16 cellular contexts compared by ENCODE assay signal in genomic region chr3:16945330-16945729, GRCh38.
A peak's percentile ranks its signal among the peaks of the same experiment; 100 is the strongest.
DNase-seq lines count a peak whose midpoint lies in the region; ATAC-seq and TF ChIP-seq lines count a peak whose summit lies in the region.
"Had no signal": no experiment of that assay in that cellular context is flagged by ENCODE, and none has a peak within 500 bp of the region (broad histone marks: within the 10 kb centered on the region; RNA-seq: fewer than 3 reads in every experiment).

No MANE protein-coding gene starts in this region.

- POLR2A ChIA-PET in SK-N-SH (lab: Yijun Ruan, JAX) = no interaction called here

- H3K27me3 ChIP-seq in SK-N-SH (ENCODE audit: insufficient read depth) (no peaks in the 10 kb centered on the region), fibroblast of lung (ENCODE audit: control insufficient read depth, insufficient read depth, low read length) (no peaks in the 10 kb centered on the region), hepatocyte (no peaks in the 10 kb centered on the region)
- H3K27me3 ChIP-seq: gastrocnemius medialis, vagina had no signal

- H3K9me2 ChIP-seq in SK-N-SH (no peaks in the 10 kb centered on the region), hepatocyte (replicated peaks; ENCODE audit: insufficient read depth) (no peaks in the 10 kb centered on the region)

- H3K9me3 ChIP-seq in SK-N-SH = no peaks in the 10 kb centered on the region
- no peaks in the 10 kb centered on the region for H3K9me3 ChIP-seq in fibroblast of lung (ENCODE audit: control insufficient read depth, insufficient read depth, low read depth, low read length)
- H3K9me3 ChIP-seq in hepatocyte (ENCODE audit: low read depth) = no peaks in the 10 kb centered on the region
- H3K9me3 ChIP-seq: gastrocnemius medialis, vagina had no signal

- peaks cover 0 to 11% of the 10 kb centered on the region in 2 experiments; a peak in 2 of 4 replicates for H3K4me1 ChIP-seq in SK-N-SH (ENCODE audit: control insufficient read depth in 1 of 2, insufficient read depth in 2 of 2, low read depth in 1 of 2, low read length in 1 of 2)
- no peaks in the 10 kb centered on the region for H3K4me1 ChIP-seq in fibroblast of lung (ENCODE audit: control insufficient read depth, extremely low read depth, insufficient read depth, low read length)
- no peaks in the 10 kb centered on the region for H3K4me1 ChIP-seq in hepatocyte (ENCODE audit: insufficient read depth)
- H3K4me1 ChIP-seq: parathyroid adenoma, vagina had no signal

- no peak for DNase-seq in SK-N-SH
- DNase-seq in RPMI7951 (ENCODE audit: low read depth) = peak; percentile 12
- peak; percentile 23 to 29 for DNase-seq in fibroblast of lung (ENCODE audit: low read depth in 2 of 2)
- DNase-seq in renal cortical epithelial cell (ENCODE audit: low read depth) = peak; percentile 37
- DNase-seq in NCI-H524 (lab: John Stamatoyannopoulos, UW) = no peak
- DNase-seq in DMS114 treated with DMSO at 0.1 percent for 48 hours (lab: John Stamatoyannopoulos, UW; ENCODE audit: unreplicated experiment) = no peak
- DNase-seq in hepatocyte (ENCODE audit: low spot score) = no peak
- DNase-seq: activated CD4-positive, alpha-beta T cell treated with anti-CD3 and anti-CD28 coated beads, Interleukin-2, amount 10 ng/mL, durations not matched to agents 24 days and 14 days; activated T-cell treated with anti-CD3 and anti-CD28 coated beads, Interleukin-2, amount 50 U/mL, for 24 hours; cortex of kidney; gastrocnemius medialis; NCI-H146 had no signal

- ATAC-seq in SK-N-SH treated with all-trans-retinoic acid at 6 μM for 48 hours = no peak
- ATAC-seq: gastrocnemius medialis had no signal

- TF ChIP-seq CTCF in SK-N-SH (IDR thresholded peaks at IDR 0.05) (peak; percentile 25), fibroblast of lung (conservative IDR thresholded peaks at IDR 0.05 in 1 of 2, IDR thresholded peaks at IDR 0.05 in 1 of 2; ENCODE audit: low read depth in 1 of 2, low read length in 2 of 2) (no peak), hepatocyte (IDR thresholded peaks at IDR 0.05; ENCODE audit: poor library complexity) (no peak)

- H3K4me2 ChIP-seq in SK-N-SH (no peak overlapping the region), fibroblast of lung (ENCODE audit: extremely low read depth, insufficient read depth, low read length) (no peak overlapping the region), hepatocyte (no peak overlapping the region)
- H3K4me2 ChIP-seq: smooth muscle cell had no signal

- H3K9ac ChIP-seq in SK-N-SH = no peak overlapping the region
- H3K9ac ChIP-seq in fibroblast of lung (ENCODE audit: insufficient read depth, low read length) = no peak overlapping the region
- H3K9ac ChIP-seq: parathyroid adenoma had no signal

- H3K36me3 ChIP-seq in SK-N-SH (replicated peaks in 1 of 2; ENCODE audit: control insufficient read depth in 1 of 2, insufficient read depth in 2 of 2, low read length in 1 of 2) (no peaks in the 10 kb centered on the region), fibroblast of lung (ENCODE audit: control insufficient read depth, insufficient read depth, low read length) (no peaks in the 10 kb centered on the region), hepatocyte (replicated peaks; ENCODE audit: insufficient read depth, low read depth) (no peaks in the 10 kb centered on the region)
- H3K36me3 ChIP-seq: gastrocnemius medialis, vagina had no signal

- no peaks in the 10 kb centered on the region for H3F3A ChIP-seq in SK-N-SH (replicated peaks; ENCODE audit: insufficient read depth)

- peak; percentile 38 for TF ChIP-seq RAD21 in SK-N-SH (IDR thresholded peaks at IDR 0.05; ENCODE audit: low read length)

- H3K79me2 ChIP-seq in SK-N-SH (ENCODE audit: insufficient read depth) = no peaks in the 10 kb centered on the region
- H3K79me2 ChIP-seq in fibroblast of lung (ENCODE audit: control insufficient read depth, insufficient read depth, low read length) = no peaks in the 10 kb centered on the region
- no peaks in the 10 kb centered on the region for H3K79me2 ChIP-seq in hepatocyte
- H3K79me2 ChIP-seq: parathyroid adenoma had no signal

- H3K4me3 ChIP-seq in SK-N-SH (ENCODE audit: low read depth in 2 of 2, low read length in 1 of 2) = no peak overlapping the region
- H3K4me3 ChIP-seq in fibroblast of lung (replicated peaks in 1 of 4; ENCODE audit: control extremely low read depth in 1 of 4, insufficient read depth in 1 of 4, low read depth in 3 of 4, low read length in 4 of 4) = no peak overlapping the region
- no peak overlapping the region for H3K4me3 ChIP-seq in hepatocyte
- H3K4me3 ChIP-seq: gastrocnemius medialis, smooth muscle cell, vagina had no signal

- H4K20me1 ChIP-seq in SK-N-SH (ENCODE audit: insufficient read depth) (no peaks in the 10 kb centered on the region), fibroblast of lung (ENCODE audit: control insufficient read depth, extremely low read depth, insufficient read depth, low read length) (no peaks in the 10 kb centered on the region), hepatocyte (ENCODE audit: insufficient read depth, poor library complexity, severe bottlenecking) (no peaks in the 10 kb centered on the region)

- no peak overlapping the region for H2AFZ ChIP-seq in SK-N-SH (ENCODE audit: low read depth)
- no peak overlapping the region for H2AFZ ChIP-seq in fibroblast of lung (ENCODE audit: low read length)
- H2AFZ ChIP-seq in hepatocyte = no peak overlapping the region
- H2AFZ ChIP-seq: parathyroid adenoma had no signal

- H3K27ac ChIP-seq in SK-N-SH (ENCODE audit: low read depth in 2 of 2, low read length in 1 of 2) = no peak overlapping the region
- no peak overlapping the region for H3K27ac ChIP-seq in fibroblast of lung (ENCODE audit: insufficient read depth, low read length)
- H3K27ac ChIP-seq in hepatocyte = no peak overlapping the region
- H3K27ac ChIP-seq: gastrocnemius medialis, parathyroid adenoma, vagina had no signal

- CTCF ChIA-PET in SK-N-SH (lab: Yijun Ruan, JAX) = no interaction called here

- TF ChIP-seq EP300 in SK-N-SH (IDR thresholded peaks at IDR 0.05; ENCODE audit: borderline replicate concordance in 1 of 2, low read depth in 1 of 2, low read length in 1 of 2) = no peak

TF ChIP-seq in SK-N-SH, 30 proteins besides CTCF, POLR2A, EP300 and RAD21:
- TF ChIP-seq NFIC (IDR thresholded peaks at IDR 0.05; ENCODE audit: borderline replicate concordance) = 0 out of 2 replicates have a peak, but pooled peaks have one; percentile 28
- TF ChIP-seq, protein P1, sequence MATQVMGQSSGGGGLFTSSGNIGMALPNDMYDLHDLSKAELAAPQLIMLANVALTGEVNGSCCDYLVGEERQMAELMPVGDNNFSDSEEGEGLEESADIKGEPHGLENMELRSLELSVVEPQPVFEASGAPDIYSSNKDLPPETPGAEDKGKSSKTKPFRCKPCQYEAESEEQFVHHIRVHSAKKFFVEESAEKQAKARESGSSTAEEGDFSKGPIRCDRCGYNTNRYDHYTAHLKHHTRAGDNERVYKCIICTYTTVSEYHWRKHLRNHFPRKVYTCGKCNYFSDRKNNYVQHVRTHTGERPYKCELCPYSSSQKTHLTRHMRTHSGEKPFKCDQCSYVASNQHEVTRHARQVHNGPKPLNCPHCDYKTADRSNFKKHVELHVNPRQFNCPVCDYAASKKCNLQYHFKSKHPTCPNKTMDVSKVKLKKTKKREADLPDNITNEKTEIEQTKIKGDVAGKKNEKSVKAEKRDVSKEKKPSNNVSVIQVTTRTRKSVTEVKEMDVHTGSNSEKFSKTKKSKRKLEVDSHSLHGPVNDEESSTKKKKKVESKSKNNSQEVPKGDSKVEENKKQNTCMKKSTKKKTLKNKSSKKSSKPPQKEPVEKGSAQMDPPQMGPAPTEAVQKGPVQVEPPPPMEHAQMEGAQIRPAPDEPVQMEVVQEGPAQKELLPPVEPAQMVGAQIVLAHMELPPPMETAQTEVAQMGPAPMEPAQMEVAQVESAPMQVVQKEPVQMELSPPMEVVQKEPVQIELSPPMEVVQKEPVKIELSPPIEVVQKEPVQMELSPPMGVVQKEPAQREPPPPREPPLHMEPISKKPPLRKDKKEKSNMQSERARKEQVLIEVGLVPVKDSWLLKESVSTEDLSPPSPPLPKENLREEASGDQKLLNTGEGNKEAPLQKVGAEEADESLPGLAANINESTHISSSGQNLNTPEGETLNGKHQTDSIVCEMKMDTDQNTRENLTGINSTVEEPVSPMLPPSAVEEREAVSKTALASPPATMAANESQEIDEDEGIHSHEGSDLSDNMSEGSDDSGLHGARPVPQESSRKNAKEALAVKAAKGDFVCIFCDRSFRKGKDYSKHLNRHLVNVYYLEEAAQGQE (IDR thresholded peaks at IDR 0.05; ENCODE audit: low read depth, low read length) = no peak

TF ChIP-seq in SK-N-SH treated with all-trans-retinoic acid at 6 μM for 48 hours, 23 proteins besides CTCF, POLR2A, EP300 and RAD21 (continues in another document):
- TF ChIP-seq CSRNP3 (CRISPR knock-in tag; IDR thresholded peaks at IDR 0.05) (no peak), PATZ1 (CRISPR knock-in tag; IDR thresholded peaks at IDR 0.05; ENCODE audit: borderline replicate concordance) (no peak)

Comparison
In these comparisons a context has a peak if more than half of its experiments do, and no peak if none do; other contexts are left out.
1. DNase-seq: peak in RPMI7951 (single experiment), fibroblast of lung (2 of 2) and renal cortical epithelial cell (single experiment); none in SK-N-SH (single experiment), NCI-H524 (0 of 2), DMS114 treated with DMSO at 0.1 percent for 48 hours (single experiment) and hepatocyte (single experiment).